ENCODE assay signal across 13 cellular contexts in genomic region chr2:195505701-195506100, GRCh38.
A peak's percentile ranks its signal among the peaks of the same experiment; 100 is the strongest.
DNase-seq lines count a peak whose midpoint lies in the region; ATAC-seq and TF ChIP-seq lines count a peak whose summit lies in the region.
"Had no signal": no experiment of that assay in that cellular context is flagged by ENCODE, and none has a peak within 500 bp of the region (broad histone marks: within the 10 kb centered on the region; RNA-seq: fewer than 3 reads in every experiment).

No MANE protein-coding gene starts in this region.

- peaks cover 14% of the 10 kb centered on the region for H3K4me1 Mint-ChIP-seq in stimulated activated memory B cell treated with anti-CD40 and anti-IgM and Interleukin-4, amounts not matched to agents 10 μg/mL and 1 μg/mL and 100 μg/mL, for 72 hours
- H3K4me1 Mint-ChIP-seq in activated T-helper 2 cell treated with anti-CD3 and anti-CD28 coated beads, Interferon-gamma antibody, Interleukin-2, Interleukin-4, amounts not matched to agents 10 μg/mL and 5 μg/mL and 100 μg/mL, durations not matched to agents 14 hours and 24 hours and 36 hours (ENCODE audit: low read depth) = peaks cover 17% of the 10 kb centered on the region

- H3K9me3 Mint-ChIP-seq in stimulated activated memory B cell treated with anti-CD40 and anti-IgM and Interleukin-4, amounts not matched to agents 10 μg/mL and 1 μg/mL and 100 μg/mL, for 72 hours = peaks cover 4% of the 10 kb centered on the region
- peaks cover 18% of the 10 kb centered on the region for H3K9me3 Mint-ChIP-seq in activated T-helper 2 cell treated with anti-CD3 and anti-CD28 coated beads, Interferon-gamma antibody, Interleukin-2, Interleukin-4, amounts not matched to agents 10 μg/mL and 5 μg/mL and 100 μg/mL, durations not matched to agents 14 hours and 24 hours and 36 hours

- TF ChIP-seq CTCF in omental fat pad (IDR thresholded peaks at IDR 0.05) = no peak

- H3K27me3 Mint-ChIP-seq in stimulated activated memory B cell treated with anti-CD40 and anti-IgM and Interleukin-4, amounts not matched to agents 10 μg/mL and 1 μg/mL and 100 μg/mL, for 72 hours = no peaks in the 10 kb centered on the region
- no peaks in the 10 kb centered on the region for H3K27me3 Mint-ChIP-seq in activated T-helper 2 cell treated with anti-CD3 and anti-CD28 coated beads, Interferon-gamma antibody, Interleukin-2, Interleukin-4, amounts not matched to agents 10 μg/mL and 5 μg/mL and 100 μg/mL, durations not matched to agents 14 hours and 24 hours and 36 hours (ENCODE audit: low read depth)
- H3K27me3 Mint-ChIP-seq: activated CD4-positive, alpha-beta T cell treated with anti-CD3 and anti-CD28 coated beads, Interleukin-2, amount 10 ng/mL, durations not matched to agents 24 days and 14 days; stimulated activated naive CD8-positive, alpha-beta T cell treated with anti-CD3 and anti-CD28 coated beads, Interleukin-15, amount 100 ng/mL, for 72 hours had no signal

- no peak for DNase-seq in omental fat pad (ENCODE audit: low spot score)
- DNase-seq in NCI-H187 (lab: John Stamatoyannopoulos, UW) = no peak
- DNase-seq in activated T-helper 2 cell treated with anti-CD3 and anti-CD28 coated beads, Interferon-gamma antibody, Interleukin-2, Interleukin-4, amounts not matched to agents 10 μg/mL and 5 μg/mL and 100 μg/mL, durations not matched to agents 14 hours and 24 hours and 36 hours (ENCODE audit: low spot score) = no peak
- no peak for DNase-seq in epidermal melanocyte (ENCODE audit: insufficient read length, low spot score)
- DNase-seq: activated CD4-positive, alpha-beta T cell treated with anti-CD3 and anti-CD28 coated beads, Interleukin-2, amount 10 ng/mL, durations not matched to agents 24 days and 14 days; activated naive CD4-positive, alpha-beta T cell treated with Interleukin-2 at 50 U/mL for 16 hours; ovary; stimulated activated naive CD8-positive, alpha-beta T cell treated with anti-CD3 and anti-CD28 coated beads, Interleukin-15, amount 100 ng/mL, for 72 hours had no signal

- ATAC-seq in GM19035 (IDR thresholded peaks at IDR 0.05; ENCODE audit: unreplicated experiment) (peak; percentile 95), GM21717 (IDR thresholded peaks at IDR 0.05; ENCODE audit: unreplicated experiment) (peak; percentile 94), HG03066 (IDR thresholded peaks at IDR 0.05; ENCODE audit: low read depth, unreplicated experiment) (peak; percentile 92), omental fat pad (ENCODE audit: low FRiP score) (no peak)
- peak; percentile 57 for ATAC-seq in stimulated activated memory B cell treated with anti-CD40 and anti-IgM and Interleukin-4, amounts not matched to agents 10 μg/mL and 1 μg/mL and 100 μg/mL, for 72 hours
- ATAC-seq: HepG2; stimulated activated naive CD8-positive, alpha-beta T cell treated with anti-CD3 and anti-CD28 coated beads, Interleukin-15, amount 100 ng/mL, for 72 hours had no signal

- intact Hi-C loops in activated T-helper 2 cell treated with anti-CD3 and anti-CD28 coated beads, Interferon-gamma antibody, Interleukin-2, Interleukin-4, amounts not matched to agents 10 μg/mL and 5 μg/mL and 100 μg/mL, durations not matched to agents 14 hours and 24 hours and 36 hours (cut with micrococcal nuclease) = no loop called here

- H3K4me3 Mint-ChIP-seq in stimulated activated memory B cell treated with anti-CD40 and anti-IgM and Interleukin-4, amounts not matched to agents 10 μg/mL and 1 μg/mL and 100 μg/mL, for 72 hours = no peak overlapping the region
- H3K4me3 Mint-ChIP-seq in activated T-helper 2 cell treated with anti-CD3 and anti-CD28 coated beads, Interferon-gamma antibody, Interleukin-2, Interleukin-4, amounts not matched to agents 10 μg/mL and 5 μg/mL and 100 μg/mL, durations not matched to agents 14 hours and 24 hours and 36 hours (ENCODE audit: low read depth) = no peak overlapping the region
- H3K4me3 Mint-ChIP-seq: activated CD4-positive, alpha-beta T cell treated with anti-CD3 and anti-CD28 coated beads, Interleukin-2, amount 10 ng/mL, durations not matched to agents 24 days and 14 days; stimulated activated naive CD8-positive, alpha-beta T cell treated with anti-CD3 and anti-CD28 coated beads, Interleukin-15, amount 100 ng/mL, for 72 hours had no signal

- peak overlapping the region; percentile 29 for H3K27ac Mint-ChIP-seq in stimulated activated memory B cell treated with anti-CD40 and anti-IgM and Interleukin-4, amounts not matched to agents 10 μg/mL and 1 μg/mL and 100 μg/mL, for 72 hours
- no peak overlapping the region for H3K27ac Mint-ChIP-seq in activated T-helper 2 cell treated with anti-CD3 and anti-CD28 coated beads, Interferon-gamma antibody, Interleukin-2, Interleukin-4, amounts not matched to agents 10 μg/mL and 5 μg/mL and 100 μg/mL, durations not matched to agents 14 hours and 24 hours and 36 hours
- H3K27ac Mint-ChIP-seq: activated CD4-positive, alpha-beta T cell treated with anti-CD3 and anti-CD28 coated beads, Interleukin-2, amount 10 ng/mL, durations not matched to agents 24 days and 14 days; stimulated activated naive CD8-positive, alpha-beta T cell treated with anti-CD3 and anti-CD28 coated beads, Interleukin-15, amount 100 ng/mL, for 72 hours had no signal

- H3K36me3 Mint-ChIP-seq in stimulated activated memory B cell treated with anti-CD40 and anti-IgM and Interleukin-4, amounts not matched to agents 10 μg/mL and 1 μg/mL and 100 μg/mL, for 72 hours = peaks cover 7% of the 10 kb centered on the region
- H3K36me3 Mint-ChIP-seq in activated T-helper 2 cell treated with anti-CD3 and anti-CD28 coated beads, Interferon-gamma antibody, Interleukin-2, Interleukin-4, amounts not matched to agents 10 μg/mL and 5 μg/mL and 100 μg/mL, durations not matched to agents 14 hours and 24 hours and 36 hours (ENCODE audit: low read depth) = peaks cover 31% of the 10 kb centered on the region
